ENCODE assay signal across 8 cellular contexts in genomic region chr6:25041676-25042598, GRCh38.
DNase-seq lines count a peak whose midpoint lies in the region; ATAC-seq and TF ChIP-seq lines count a peak whose summit lies in the region.

No MANE protein-coding gene starts in this region.

- H3K36me3 ChIP-seq in CD8-positive, alpha-beta memory T cell (ENCODE audit: insufficient read depth, low read length), result no peaks in the 10 kb centered on the region

- DNase-seq in CD8-positive, alpha-beta memory T cell, result peak; percentile 38 to 68 (median 52)
- DNase-seq in T-helper 22 cell (ENCODE audit: low read depth) (peak; percentile 64), endothelial cell (ENCODE audit: low spot score) (no peak), cortex of kidney (lab: John Stamatoyannopoulos, UW) (no peak), Kasumi-1 (lab: John Stamatoyannopoulos, UW) (no peak), NCI-H345 (lab: John Stamatoyannopoulos, UW) (no peak)

- no peaks in the 10 kb centered on the region for H3K9me3 ChIP-seq in CD8-positive, alpha-beta memory T cell (ENCODE audit: low read length)

- H3K27ac Mint-ChIP-seq in CD8-positive, alpha-beta memory T cell, result peak overlapping the region; percentile 93 to 100 (median 98)
- peak overlapping the region; percentile 80 for H3K27ac Mint-ChIP-seq in endothelial cell (ENCODE audit: unreplicated experiment)

- peak overlapping the region; percentile 67 for H3K27ac ChIP-seq in CD8-positive, alpha-beta memory T cell (ENCODE audit: low read depth, low read length)

- H3K4me1 ChIP-seq in CD8-positive, alpha-beta memory T cell (ENCODE audit: insufficient read depth, low read length), result peaks cover 56% of the 10 kb centered on the region

- POLR2A ChIA-PET in CD8-positive, alpha-beta memory T cell (lab: Charles Lee), result interaction anchor here (0.6 to 1.5 kb wide), 6 partner anchors 9 to 266 kb away, joined by 3 to 7 read pairs (median 4); no protein-coding TSS in a partner anchor

- no peaks in the 10 kb centered on the region for H3K27me3 ChIP-seq in CD8-positive, alpha-beta memory T cell (ENCODE audit: insufficient read depth, low read length, poor library complexity, severe bottlenecking)

- peaks cover 0 to 8% (median 2%) of the 10 kb centered on the region in 3 donors for H3K36me3 Mint-ChIP-seq in CD8-positive, alpha-beta memory T cell
- no peaks in the 10 kb centered on the region for H3K36me3 Mint-ChIP-seq in endothelial cell (ENCODE audit: low read depth, unreplicated experiment)

- peak; percentile 40 for ATAC-seq in HG02588 (IDR thresholded peaks at IDR 0.05; ENCODE audit: unreplicated experiment)
- ATAC-seq in HG03457 (IDR thresholded peaks at IDR 0.05; ENCODE audit: unreplicated experiment), result no peak

- TF ChIP-seq CTCF in endothelial cell (IDR thresholded peaks at IDR 0.05; ENCODE audit: unreplicated experiment), result no peak

- CTCF ChIA-PET in CD8-positive, alpha-beta memory T cell (lab: Charles Lee), result interaction anchor here (1.0 to 4.2 kb wide), 11 partner anchors 7 to 131 kb away, joined by 3 to 34 read pairs (median 7); no protein-coding TSS in a partner anchor

- no peaks in the 10 kb centered on the region for H3K27me3 Mint-ChIP-seq in CD8-positive, alpha-beta memory T cell
- no peaks in the 10 kb centered on the region for H3K27me3 Mint-ChIP-seq in endothelial cell (ENCODE audit: unreplicated experiment)

- peaks cover 57 to 67% (median 65%) of the 10 kb centered on the region in 3 donors for H3K4me1 Mint-ChIP-seq in CD8-positive, alpha-beta memory T cell
- H3K4me1 Mint-ChIP-seq in endothelial cell (ENCODE audit: unreplicated experiment), result peaks cover 17% of the 10 kb centered on the region

- H3K9me3 Mint-ChIP-seq in CD8-positive, alpha-beta memory T cell, result no peaks in the 10 kb centered on the region
- H3K9me3 Mint-ChIP-seq in endothelial cell (ENCODE audit: unreplicated experiment), result no peaks in the 10 kb centered on the region

- H3K4me3 ChIP-seq in CD8-positive, alpha-beta memory T cell (ENCODE audit: low read length), result peak overlapping the region; percentile 85

- H3K4me3 Mint-ChIP-seq in CD8-positive, alpha-beta memory T cell, result peak overlapping the region; percentile 94 to 99 (median 96)
- no peak overlapping the region for H3K4me3 Mint-ChIP-seq in endothelial cell (ENCODE audit: unreplicated experiment)

Comparison
In these comparisons a context has a peak if more than half of its experiments do, and no peak if none do; other contexts are left out.
1. DNase-seq: peak in CD8-positive, alpha-beta memory T cell (5 of 5) and T-helper 22 cell (single experiment); none in endothelial cell (single experiment), cortex of kidney (single experiment), Kasumi-1 (0 of 2) and NCI-H345 (single experiment).